Comparison of ENCODE assay signal across 1 cellular context in the genomic region with DNA sequence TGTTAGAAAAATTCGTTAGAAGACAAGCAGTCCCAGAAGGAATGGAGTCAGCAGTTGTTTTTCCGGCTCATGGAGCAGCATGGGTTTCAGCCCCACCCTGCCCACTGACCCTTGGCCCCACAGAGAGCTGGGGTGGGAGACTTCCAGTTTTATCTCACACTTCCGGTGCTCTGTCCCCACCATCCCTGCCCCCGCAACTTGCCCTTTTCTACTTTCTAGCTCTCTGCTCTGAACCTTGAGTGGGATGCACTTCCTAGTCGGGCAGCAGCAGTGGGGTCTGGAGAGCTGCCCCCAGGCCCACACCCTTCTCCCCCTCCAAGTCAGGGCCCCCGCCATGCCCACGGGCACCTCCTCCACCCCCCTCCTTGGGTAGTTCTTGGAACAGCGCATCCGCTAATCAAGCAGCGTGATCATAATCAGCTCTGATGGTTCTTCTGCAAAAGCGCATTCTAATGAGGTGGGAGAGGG.
TF ChIP-seq lines count a peak whose summit lies in the region.

No MANE protein-coding gene starts in this region.

TF ChIP-seq in SK-N-SH treated with all-trans-retinoic acid at 6 μM for 48 hours, 23 proteins besides CTCF, POLR2A, EP300 and RAD21 (continued from another document):
- TF ChIP-seq PATZ1 (CRISPR knock-in tag; IDR thresholded peaks at IDR 0.05; ENCODE audit: borderline replicate concordance) (no peak), BACH2 (CRISPR knock-in tag; IDR thresholded peaks at IDR 0.05; ENCODE audit: borderline replicate concordance) (no peak), ISL1 (CRISPR knock-in tag; IDR thresholded peaks at IDR 0.05) (no peak), SNAI2 (CRISPR knock-in tag; IDR thresholded peaks at IDR 0.05) (no peak), CSDC2 (CRISPR knock-in tag; IDR thresholded peaks at IDR 0.05) (no peak), TOX (CRISPR knock-in tag; IDR thresholded peaks at IDR 0.05; ENCODE audit: borderline replicate concordance) (no peak), TSHZ2 (CRISPR knock-in tag; IDR thresholded peaks at IDR 0.05) (no peak), ZNF70 (CRISPR knock-in tag; IDR thresholded peaks at IDR 0.05) (no peak), CREB5 (CRISPR knock-in tag; IDR thresholded peaks at IDR 0.05; ENCODE audit: low read depth) (no peak), PPARA (CRISPR knock-in tag; IDR thresholded peaks at IDR 0.05; ENCODE audit: borderline replicate concordance) (no peak), POU6F1 (CRISPR knock-in tag; IDR thresholded peaks at IDR 0.05; ENCODE audit: borderline replicate concordance, low read depth) (no peak), TCF4 (CRISPR knock-in tag; IDR thresholded peaks at IDR 0.05; ENCODE audit: borderline replicate concordance) (no peak), ZFP3 (CRISPR knock-in tag; IDR thresholded peaks at IDR 0.05) (no peak), ARNTL (CRISPR knock-in tag; IDR thresholded peaks at IDR 0.05; ENCODE audit: borderline replicate concordance, low read depth) (no peak), ZC3H10 (CRISPR knock-in tag; IDR thresholded peaks at IDR 0.05) (no peak), GLIS3 (CRISPR knock-in tag; IDR thresholded peaks at IDR 0.05) (no peak)
TF ChIP-seq in SK-N-SH treated with all-trans-retinoic acid at 6 μM for 48 hours: peak in this region for 0.
